ENCODE assay signal across 17 cellular contexts in genomic region chr11:36215688-36216050, GRCh38.
DNase-seq lines count a peak whose midpoint lies in the region; ATAC-seq, FAIRE-seq and TF ChIP-seq lines count a peak whose summit lies in the region.
"Had no signal": no experiment of that assay in that cellular context is flagged by ENCODE, and none has a peak within 500 bp of the region (broad histone marks: within the 10 kb centered on the region; RNA-seq: fewer than 3 reads in every experiment).

No MANE protein-coding gene starts in this region.

- H3K27me3 Mint-ChIP-seq in natural killer cell (ENCODE audit: low read depth in 2 of 2) = peaks cover 12 to 14% of the 10 kb centered on the region in 2 donors

- TF ChIP-seq CTCF in hepatocyte (IDR thresholded peaks at IDR 0.05; ENCODE audit: poor library complexity) (no peak), natural killer cell (IDR thresholded peaks at IDR 0.05) (no peak)

- H3K4me2 ChIP-seq in hepatocyte = no peak overlapping the region
- H3K4me2 ChIP-seq: BLaER1, GM23338 had no signal

- H3K79me2 ChIP-seq in hepatocyte = no peaks in the 10 kb centered on the region

- no peaks in the 10 kb centered on the region for H3K27me3 ChIP-seq in hepatocyte
- H3K27me3 ChIP-seq: BLaER1 had no signal

- H3K4me3 ChIP-seq in SK-N-MC = peak overlapping the region; percentile 34
- no peak overlapping the region for H3K4me3 ChIP-seq in hepatocyte
- H3K4me3 ChIP-seq: BLaER1, GM12878, GM23338 had no signal

- DNase-seq in cardiac septum (ENCODE audit: low spot score) (peak; percentile 67), left cardiac atrium (no peak), SK-N-MC (ENCODE audit: low read depth, low spot score) (peak; percentile 14), hepatocyte (ENCODE audit: low spot score) (peak; percentile 44), renal cortical epithelial cell (ENCODE audit: low read depth) (peak; percentile 13), natural killer cell (no peak), HTR-8/SVneo (ENCODE audit: insufficient read length, low spot score) (no peak), NCI-H128 (lab: John Stamatoyannopoulos, UW; ENCODE audit: unreplicated experiment) (no peak)
- DNase-seq: CD4-positive, alpha-beta memory T cell; DMS153; HCEC 1CT had no signal

- no peaks in the 10 kb centered on the region for H3K9me2 ChIP-seq in hepatocyte (replicated peaks; ENCODE audit: insufficient read depth)

- WGBS in hepatocyte (ENCODE audit: low lambda C conversion rate, missing lambda C conversion rate) = 72% methylated on average over 7 of the region's 7 CpGs

- intact Hi-C loops in cardiac septum (cut with DNase I) = no loop called here
- intact Hi-C loops in left cardiac atrium (cut with DNase I) = no loop called here
- intact Hi-C loops in natural killer cell (cut with micrococcal nuclease) = no loop called here

- no peak overlapping the region for H2AFZ ChIP-seq in hepatocyte
- H2AFZ ChIP-seq: GM23338 had no signal

- H3K9me3 ChIP-seq in SK-N-MC (ENCODE audit: low read depth, low read length) (no peaks in the 10 kb centered on the region; the same call in 1 of the 2 replicates), hepatocyte (ENCODE audit: low read depth) (no peaks in the 10 kb centered on the region)

- ATAC-seq in left cardiac atrium (no peak), natural killer cell (no peak)
- ATAC-seq: GM12878, GM23338 had no signal

- H3K9ac ChIP-seq in SK-N-MC (ENCODE audit: insufficient read length) = no peak overlapping the region
- H3K9ac ChIP-seq: BLaER1 had no signal

- no peaks in the 10 kb centered on the region for H3K4me1 Mint-ChIP-seq in natural killer cell
- H3K4me1 Mint-ChIP-seq: CD14-positive monocyte; CD4-positive, alpha-beta memory T cell had no signal

- H3K36me3 ChIP-seq in SK-N-MC (ENCODE audit: insufficient read depth, low read length) (no peaks in the 10 kb centered on the region), hepatocyte (replicated peaks; ENCODE audit: insufficient read depth, low read depth) (no peaks in the 10 kb centered on the region)

- peaks cover 2% of the 10 kb centered on the region in 2 donors for H3K9me3 Mint-ChIP-seq in natural killer cell

- FAIRE-seq in HTR-8/SVneo (lab: Jason Lieb, UNC) = no peak
- FAIRE-seq: GM12878, H54 had no signal

- H3K4me1 ChIP-seq in hepatocyte (ENCODE audit: insufficient read depth) = no peaks in the 10 kb centered on the region
- H3K4me1 ChIP-seq: BLaER1 had no signal

- H3K36me3 Mint-ChIP-seq in natural killer cell = peaks cover 7% of the 10 kb centered on the region

- H4K20me1 ChIP-seq in hepatocyte (ENCODE audit: insufficient read depth, poor library complexity, severe bottlenecking) = no peaks in the 10 kb centered on the region

- no peak overlapping the region for H3K27ac Mint-ChIP-seq in natural killer cell
- H3K27ac Mint-ChIP-seq: CD14-positive monocyte; CD4-positive, alpha-beta memory T cell; GM23338 had no signal

- H3K27ac ChIP-seq in SK-N-MC (no peak overlapping the region), hepatocyte (no peak overlapping the region)
- H3K27ac ChIP-seq: 22Rv1, BLaER1 had no signal

- H3K4me3 Mint-ChIP-seq in natural killer cell = no peak overlapping the region
- H3K4me3 Mint-ChIP-seq: CD14-positive monocyte; CD4-positive, alpha-beta memory T cell; GM23338 had no signal

Comparison
In these comparisons a context has a peak if more than half of its experiments do, and no peak if none do; other contexts are left out.
1. DNase-seq: peak in cardiac septum (single experiment), SK-N-MC (single experiment), hepatocyte (single experiment) and renal cortical epithelial cell (single experiment); none in left cardiac atrium (single experiment), natural killer cell (single experiment), HTR-8/SVneo (single experiment) and NCI-H128 (single experiment).